Comparison of ENCODE assay signal across 8 cellular contexts in the genomic region with DNA sequence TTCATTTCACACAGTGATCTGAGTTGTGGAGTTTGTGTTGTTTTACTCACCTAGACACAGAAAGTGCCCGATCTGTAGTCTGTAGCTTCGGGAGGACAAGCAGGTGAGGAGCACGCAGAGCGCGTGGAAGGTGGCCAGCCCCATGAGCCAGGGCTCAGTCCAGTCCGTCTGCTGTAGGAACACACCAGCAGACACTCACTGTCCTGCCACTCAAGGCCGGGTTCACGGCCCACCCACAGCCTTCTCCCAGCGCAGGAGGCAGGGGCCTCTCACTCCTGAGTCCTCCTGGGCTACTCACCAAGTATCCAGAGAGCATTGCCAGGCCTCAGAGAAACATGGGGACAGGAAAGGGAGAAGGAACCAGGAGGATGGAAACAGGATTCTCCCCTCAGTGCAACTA. TPM values are rescaled to one million over a fixed set of nuclear protein-coding genes. Genes with fewer than 3 reads are reported as not detected.
A peak's percentile ranks its signal among the peaks of the same experiment; 100 is the strongest.
DNase-seq lines count a peak whose midpoint lies in the region; ATAC-seq and TF ChIP-seq lines count a peak whose summit lies in the region.

No MANE protein-coding gene starts in this region.

- H3K9me3 ChIP-seq in Panc1 (ENCODE audit: control insufficient read depth, insufficient read depth, low read depth, low read length) (no peaks in the 10 kb centered on the region), esophagus muscularis mucosa (no peaks in the 10 kb centered on the region), skeletal muscle satellite cell (replicated peaks; ENCODE audit: low read length) (no peaks in the 10 kb centered on the region)

- no peaks in the 10 kb centered on the region for H3K27me3 ChIP-seq in Panc1 (ENCODE audit: control insufficient read depth, insufficient read depth, low read length)
- no peaks in the 10 kb centered on the region for H3K27me3 ChIP-seq in esophagus muscularis mucosa
- no peaks in the 10 kb centered on the region for H3K27me3 ChIP-seq in skeletal muscle satellite cell (ENCODE audit: control insufficient read depth, insufficient read depth, low read length)
- no peaks in the 10 kb centered on the region for H3K27me3 ChIP-seq in H7 (ENCODE audit: control insufficient read depth, insufficient read depth, low read length)

- intact Hi-C loops in activated CD4-positive, alpha-beta T cell treated with anti-CD3 and anti-CD28 coated beads for 36 hours (cut with DNase I, micrococcal nuclease), result no loop called here
- intact Hi-C loops in Panc1 (cut with micrococcal nuclease; ENCODE audit: unreplicated experiment) (no loop called here), esophagus muscularis mucosa (cut with DNase I) (loop anchor here (5.0 kb wide), 1 partner anchor 1147 kb away; no protein-coding TSS in a partner anchor)

- peak overlapping the region; percentile 99 for H3K4me2 ChIP-seq in skeletal muscle satellite cell (ENCODE audit: low read length)

- no peak for TF ChIP-seq EP300 in esophagus muscularis mucosa (IDR thresholded peaks at IDR 0.05)

- H3K9ac ChIP-seq in skeletal muscle satellite cell (ENCODE audit: low read depth, low read length), result peak overlapping the region; percentile 33

- H3K4me3 Mint-ChIP-seq in activated CD4-positive, alpha-beta T cell treated with anti-CD3 and anti-CD28 coated beads for 36 hours, result peak overlapping the region; percentile 93

- CTCF ChIA-PET in activated CD4-positive, alpha-beta T cell treated with anti-CD3 and anti-CD28 coated beads for 36 hours (lab: Charles Lee), result interaction anchor here (0.6 to 0.8 kb wide), 2 partner anchors 11 to 428 kb away, joined by 3 read pairs; no protein-coding TSS in a partner anchor
- CTCF ChIA-PET in Panc1 (lab: Charles Lee) (no interaction called here), HEK293T (lab: Yijun Ruan, JAX) (no interaction called here)

- peaks cover 39% of the 10 kb centered on the region for H3K4me1 Mint-ChIP-seq in activated CD4-positive, alpha-beta T cell treated with anti-CD3 and anti-CD28 coated beads for 36 hours

- no peaks in the 10 kb centered on the region for H3K9me3 Mint-ChIP-seq in activated CD4-positive, alpha-beta T cell treated with anti-CD3 and anti-CD28 coated beads for 36 hours (ENCODE audit: low read depth)

- POLR2A ChIA-PET in activated CD4-positive, alpha-beta T cell treated with anti-CD3 and anti-CD28 coated beads for 36 hours (lab: Charles Lee), result no interaction called here
- POLR2A ChIA-PET in Panc1 (lab: Charles Lee), result no interaction called here
- POLR2A ChIA-PET in HEK293T (lab: Yijun Ruan, JAX), result no interaction called here

- peak overlapping the region; percentile 51 for H3K27ac Mint-ChIP-seq in activated CD4-positive, alpha-beta T cell treated with anti-CD3 and anti-CD28 coated beads for 36 hours

- no peak for TF ChIP-seq CTCF in Panc1 (IDR thresholded peaks at IDR 0.05)
- TF ChIP-seq CTCF in esophagus muscularis mucosa (IDR thresholded peaks at IDR 0.05), result no peak
- no peak for TF ChIP-seq CTCF in foreskin fibroblast (IDR thresholded peaks at IDR 0.05; ENCODE audit: low read depth, low read length)

- peaks cover 9% of the 10 kb centered on the region for H3K36me3 ChIP-seq in Panc1 (ENCODE audit: control insufficient read depth, insufficient read depth, low read length)
- H3K36me3 ChIP-seq in esophagus muscularis mucosa, result peaks cover 0 to 35% (median 24%) of the 10 kb centered on the region in 4 donors
- peaks cover 14% of the 10 kb centered on the region for H3K36me3 ChIP-seq in skeletal muscle satellite cell (ENCODE audit: insufficient read depth, low read length)
- H3K36me3 ChIP-seq in H7 (replicated peaks; ENCODE audit: control insufficient read depth, insufficient read depth, low read length), result no peaks in the 10 kb centered on the region; the same call in 1 of the 2 replicates

- in situ Hi-C loops in Panc1 (cut with HindIII; ENCODE audit: low pct_unique_long_range_greater_than_20kb, low sequenced_read_pairs), result no loop called here

- no peak for TF ChIP-seq POLR2A in esophagus muscularis mucosa (IDR thresholded peaks at IDR 0.05; ENCODE audit: low read depth)

- H3K4me1 ChIP-seq in Panc1 (ENCODE audit: control insufficient read depth, insufficient read depth, low read length) (peaks cover 21% of the 10 kb centered on the region), esophagus muscularis mucosa (peaks cover 13 to 34% (median 17%) of the 10 kb centered on the region in 4 donors), skeletal muscle satellite cell (ENCODE audit: control insufficient read depth, insufficient read depth, low read length) (peaks cover 40% of the 10 kb centered on the region)

- 90% methylated on average over 7 of the region's 9 CpGs for WGBS in esophagus muscularis mucosa

- peaks cover 35% of the 10 kb centered on the region for H3K36me3 Mint-ChIP-seq in activated CD4-positive, alpha-beta T cell treated with anti-CD3 and anti-CD28 coated beads for 36 hours (ENCODE audit: low read depth)

- ATAC-seq in activated CD4-positive, alpha-beta T cell treated with anti-CD3 and anti-CD28 coated beads for 36 hours, result no peak
- no peak for ATAC-seq in Panc1

- no TSS peak for BruUV-seq in Panc1 (replicated peaks; lab: Mats Ljungman, UMichigan)

- H3K4me3 ChIP-seq in Panc1 (ENCODE audit: low read depth in 2 of 2, low read length in 2 of 2) (peak overlapping the region; percentile 66 to 69), esophagus muscularis mucosa (no peak overlapping the region), skeletal muscle satellite cell (ENCODE audit: low read length) (peak overlapping the region; percentile 88), H7 (ENCODE audit: insufficient read depth, low read depth, low read length) (no peak overlapping the region), foreskin fibroblast (ENCODE audit: low read depth in 1 of 2, low read length in 2 of 2) (peak overlapping the region in 1 of 2 donors; percentile 78)

- H3K27ac ChIP-seq in Panc1 (ENCODE audit: low read length) (peak overlapping the region; percentile 48), esophagus muscularis mucosa (replicated peaks in 1 of 4) (peak overlapping the region in 3 of 4 donors; percentile 68 to 99 (median 95))

- no peaks in the 10 kb centered on the region for H3K27me3 Mint-ChIP-seq in activated CD4-positive, alpha-beta T cell treated with anti-CD3 and anti-CD28 coated beads for 36 hours

- DNase-seq in activated CD4-positive, alpha-beta T cell treated with anti-CD3 and anti-CD28 coated beads for 36 hours, result no peak
- no peak for DNase-seq in activated CD4-positive, alpha-beta T cell treated with anti-CD3 and anti-CD28 coated beads for 1 hour
- DNase-seq in Panc1 (ENCODE audit: low read depth, low spot score) (no peak), esophagus muscularis mucosa (ENCODE audit: extremely low spot score) (peak; percentile 89), HEK293T (ENCODE audit: extremely low spot score) (no peak), H7 (no peak), foreskin fibroblast (no peak)

TF ChIP-seq in HEK293T, 16 proteins besides CTCF, POLR2A, EP300 and RAD21:
- TF ChIP-seq FOXM1 (IDR thresholded peaks at IDR 0.05; ENCODE audit: borderline replicate concordance) (no peak), SUZ12 (IDR thresholded peaks at IDR 0.05) (no peak), TARDBP (IDR thresholded peaks at IDR 0.05) (no peak), FOXA1 (IDR thresholded peaks at IDR 0.05) (no peak), ELF4 (IDR thresholded peaks at IDR 0.05) (no peak), CTBP1 (IDR thresholded peaks at IDR 0.05; ENCODE audit: borderline replicate concordance) (no peak), LEF1 (IDR thresholded peaks at IDR 0.05; ENCODE audit: borderline replicate concordance) (no peak), SP1 (IDR thresholded peaks at IDR 0.05) (no peak), FOXK2 (IDR thresholded peaks at IDR 0.05) (no peak), BHLHE40 (IDR thresholded peaks at IDR 0.05; ENCODE audit: borderline replicate concordance) (no peak)
- TF ChIP-seq, protein P1, sequence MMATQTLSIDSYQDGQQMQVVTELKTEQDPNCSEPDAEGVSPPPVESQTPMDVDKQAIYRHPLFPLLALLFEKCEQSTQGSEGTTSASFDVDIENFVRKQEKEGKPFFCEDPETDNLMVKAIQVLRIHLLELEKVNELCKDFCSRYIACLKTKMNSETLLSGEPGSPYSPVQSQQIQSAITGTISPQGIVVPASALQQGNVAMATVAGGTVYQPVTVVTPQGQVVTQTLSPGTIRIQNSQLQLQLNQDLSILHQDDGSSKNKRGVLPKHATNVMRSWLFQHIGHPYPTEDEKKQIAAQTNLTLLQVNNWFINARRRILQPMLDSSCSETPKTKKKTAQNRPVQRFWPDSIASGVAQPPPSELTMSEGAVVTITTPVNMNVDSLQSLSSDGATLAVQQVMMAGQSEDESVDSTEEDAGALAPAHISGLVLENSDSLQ (IDR thresholded peaks at IDR 0.05), result no peak

RNA-seq across cellular contexts. Expression of a gene that starts 1.7 kb away (rescaled TPM):
- 10 to 100 TPM; 27.0 to 27.1 TPM for total RNA-seq in activated CD4-positive, alpha-beta T cell treated with anti-CD3 and anti-CD28 coated beads for 36 hours
- total RNA-seq in Panc1 (2021; ENCODE audit: unreplicated experiment), result 49.6 TPM
- polyA plus RNA-seq in Panc1 (2012; ENCODE audit: insufficient read length), result 56.4 TPM
- 10 to 100 TPM in 2 of 4 donors, 1 to 10 TPM in 2; 8.7 to 27.3 (median 10.2) TPM for total RNA-seq in esophagus muscularis mucosa
- 14.4 and 20.8 TPM in 2 replicates for total RNA-seq in skeletal muscle satellite cell (2012; rRNA removed)
- total RNA-seq in H7 (2014; rRNA removed; shearing (Covaris generic)), result 18.8 and 23.9 TPM in 2 replicates

Comparison
In these comparisons a context has a peak if more than half of its experiments do, and no peak if none do; other contexts are left out.
1. H3K4me3 ChIP-seq: peak in Panc1 (2 of 2) and skeletal muscle satellite cell (single experiment); none in esophagus muscularis mucosa (0 of 4) and H7 (single experiment).